8 cellular contexts compared by ENCODE assay signal in genomic region chr17:81322271-81323082, GRCh38. TPM values are rescaled to one million over a fixed set of nuclear protein-coding genes. Genes with fewer than 3 reads are reported as not detected.
DNase-seq lines count a peak whose midpoint lies in the region; ATAC-seq and TF ChIP-seq lines count a peak whose summit lies in the region.

No MANE protein-coding gene starts in this region.

- peaks cover 0 to 23% (median 0%) of the 10 kb centered on the region in 9 donors for H3K4me1 ChIP-seq in heart right ventricle

- no peaks in the 10 kb centered on the region for H3K4me1 Mint-ChIP-seq in T-helper 17 cell

- intact Hi-C loops in heart right ventricle (cut with DNase I) (no loop called here), left ventricle myocardium superior (cut with micrococcal nuclease) (no loop called here)

- no peaks in the 10 kb centered on the region for H3K36me3 ChIP-seq in heart right ventricle

- peak in 1 of 8 donors; percentile 17 for ATAC-seq in heart right ventricle
- no peak for ATAC-seq in left ventricle myocardium superior
- ATAC-seq in T-helper 17 cell, result peak; percentile 80
- ATAC-seq in HG03175 (IDR thresholded peaks at IDR 0.05; ENCODE audit: unreplicated experiment), result no peak
- ATAC-seq in GM21528 (IDR thresholded peaks at IDR 0.05; ENCODE audit: low FRiP score, unreplicated experiment), result no peak

- TF ChIP-seq POLR2A in erythroblast (IDR thresholded peaks at IDR 0.05; ENCODE audit: low read length), result no peak

- TF ChIP-seq CTCF in heart right ventricle (IDR thresholded peaks at IDR 0.05), result peak in 6 of 9 donors; percentile 15 to 34 (median 26)

- H3K27ac Mint-ChIP-seq in T-helper 17 cell, result no peak overlapping the region

- no peak overlapping the region for H3K27ac ChIP-seq in heart right ventricle

- DNase-seq in heart right ventricle, result no peak
- no peak for DNase-seq in left ventricle myocardium superior
- DNase-seq in T-helper 17 cell, result peak in 2 of 3 donors; percentile 31 to 32
- peak; percentile 60 to 61 for DNase-seq in erythroblast (lab: John Stamatoyannopoulos, UW)
- peak in 5 of 6 experiments; percentile 10 to 39 (median 18) for DNase-seq in stimulated activated naive CD4-positive, alpha-beta T cell (lab: John Stamatoyannopoulos, UW)
- no peak for DNase-seq in NCI-H446 treated with DMSO at 0.1 percent for 48 hours (lab: John Stamatoyannopoulos, UW)

- no peak overlapping the region for H3K4me3 ChIP-seq in heart right ventricle

- H3K9me3 ChIP-seq in heart right ventricle, result no peaks in the 10 kb centered on the region
- no peaks in the 10 kb centered on the region for H3K9me3 ChIP-seq in T-helper 17 cell (ENCODE audit: control insufficient read depth, low read length, poor library complexity, severe bottlenecking)

- no peaks in the 10 kb centered on the region for H3K36me3 Mint-ChIP-seq in T-helper 17 cell (ENCODE audit: low read depth)

- WGBS in heart right ventricle, 2 donors, result 91 to 93% methylated on average over 34 of the region's 34 CpGs

- H3K4me3 Mint-ChIP-seq in T-helper 17 cell, result no peak overlapping the region

- H3K27me3 ChIP-seq in heart right ventricle, result no peaks in the 10 kb centered on the region

- no peaks in the 10 kb centered on the region for H3K27me3 Mint-ChIP-seq in T-helper 17 cell

RNA-seq across cellular contexts. Expression of gene SLC38A10, which starts 27.4 kb away (rescaled TPM):
- total RNA-seq in heart right ventricle (10 to 100 TPM; 27.8 to 50.0 (median 37.9) TPM), left ventricle myocardium superior (46.6 TPM), T-helper 17 cell (10 to 100 TPM; 59.4 to 98.4 TPM)
- polyA plus RNA-seq in heart right ventricle, result 10 to 100 TPM; 56.0 to 56.2 TPM

Comparison
In these comparisons a context has a peak if more than half of its experiments do, and no peak if none do; other contexts are left out.
1. DNase-seq: peak in T-helper 17 cell (2 of 3), erythroblast (2 of 2) and stimulated activated naive CD4-positive, alpha-beta T cell (5 of 6); none in heart right ventricle (0 of 2), left ventricle myocardium superior (single experiment) and NCI-H446 treated with DMSO at 0.1 percent for 48 hours (single experiment).